In genomic region chr11:16356751-16357365, GRCh38 we compare ENCODE assay signal across 16 cellular contexts. TPM values are rescaled to one million over a fixed set of nuclear protein-coding genes. Genes with fewer than 3 reads are reported as not detected.
DNase-seq lines count a peak whose midpoint lies in the region; ATAC-seq and TF ChIP-seq lines count a peak whose summit lies in the region.
"Had no signal": no experiment of that assay in that cellular context is flagged by ENCODE, and none has a peak within 500 bp of the region (broad histone marks: within the 10 kb centered on the region; RNA-seq: fewer than 3 reads in every experiment).

No MANE protein-coding gene starts in this region.

- DNase-seq in EH (ENCODE audit: low read depth) = peak; percentile 82
- peak; percentile 12 for DNase-seq in astrocyte of the cerebellum (ENCODE audit: low read depth)
- DNase-seq in left ventricle myocardium inferior = peak; percentile 22
- no peak for DNase-seq in psoas muscle
- no peak for DNase-seq in GM13977 (ENCODE audit: low spot score)
- no peak for DNase-seq in activated gamma-delta T cell treated with Interleukin-2 at 50 U/mL for 16 hours
- DNase-seq in immature natural killer cell = no peak
- DNase-seq: Karpas-422; naive thymus-derived CD8-positive, alpha-beta T cell; NCI-H187 treated with DMSO at 0.1 percent for 48 hours; SIG-M5; stimulated activated CD4-positive, alpha-beta T cell treated with anti-CD3 and anti-CD28 coated beads, Interleukin-12 subunit alpha, Interleukin-12 subunit beta, amount 100 ng/mL, for 4 hours had no signal

- TF ChIP-seq CTCF in astrocyte of the cerebellum (IDR thresholded peaks at IDR 0.05; ENCODE audit: low read depth, low read length, missing control alignments) = no peak
- no peak for TF ChIP-seq CTCF in left ventricle myocardium inferior (IDR thresholded peaks at IDR 0.05; ENCODE audit: borderline replicate concordance)
- TF ChIP-seq CTCF in psoas muscle (IDR thresholded peaks at IDR 0.05) = no peak
- no peak for TF ChIP-seq CTCF in GM13977 (IDR thresholded peaks at IDR 0.05; ENCODE audit: extremely low read depth, insufficient read depth, missing control alignments)

- H3K9me3 ChIP-seq in left ventricle myocardium inferior (replicated peaks) = no peaks in the 10 kb centered on the region
- H3K9me3 ChIP-seq in psoas muscle = no peaks in the 10 kb centered on the region
- H3K9me3 ChIP-seq: vagina had no signal

- peaks cover 0 to 4% (median 2%) of the 10 kb centered on the region in 3 donors for H3K27me3 Mint-ChIP-seq in immature natural killer cell (ENCODE audit: low read depth in 3 of 3)
- H3K27me3 Mint-ChIP-seq: dendritic cell treated with granulocyte-macrophage colony-stimulating factor and Interleukin-4, amounts not matched to agents 40 ng/mL and 50 ng/mL, for 4 days had no signal

- H3K36me3 ChIP-seq in left ventricle myocardium inferior (no peaks in the 10 kb centered on the region), psoas muscle (ENCODE audit: insufficient read depth in 1 of 2, low read depth in 1 of 2) (no peaks in the 10 kb centered on the region)
- H3K36me3 ChIP-seq: vagina had no signal

- in situ Hi-C loops in astrocyte of the cerebellum (cut with HindIII; ENCODE audit: low sequenced_read_pairs) (no loop called here), GM13977 (cut with MboI; ENCODE audit: low pct_unique_long_range_greater_than_20kb, low sequenced_read_pairs, unreplicated experiment) (no loop called here)

- H3K36me3 Mint-ChIP-seq in immature natural killer cell = no peaks in the 10 kb centered on the region
- H3K36me3 Mint-ChIP-seq: activated naive CD4-positive, alpha-beta T cell treated with anti-CD3 and anti-CD28 coated beads, Interleukin-2, amount 50 U/mL, for 24 hours; naive thymus-derived CD8-positive, alpha-beta T cell had no signal

- intact Hi-C loops in left ventricle myocardium inferior (cut with micrococcal nuclease) = no loop called here
- intact Hi-C loops in psoas muscle (cut with DNase I) = no loop called here

- H3K4me3 Mint-ChIP-seq in immature natural killer cell = no peak overlapping the region
- H3K4me3 Mint-ChIP-seq: activated naive CD4-positive, alpha-beta T cell treated with anti-CD3 and anti-CD28 coated beads, Interleukin-2, amount 50 U/mL, for 24 hours; dendritic cell treated with granulocyte-macrophage colony-stimulating factor and Interleukin-4, amounts not matched to agents 40 ng/mL and 50 ng/mL, for 4 days; naive thymus-derived CD8-positive, alpha-beta T cell had no signal

- H3K27ac Mint-ChIP-seq in immature natural killer cell = no peak overlapping the region
- H3K27ac Mint-ChIP-seq: activated naive CD4-positive, alpha-beta T cell treated with anti-CD3 and anti-CD28 coated beads, Interleukin-2, amount 50 U/mL, for 24 hours; dendritic cell treated with granulocyte-macrophage colony-stimulating factor and Interleukin-4, amounts not matched to agents 40 ng/mL and 50 ng/mL, for 4 days; naive thymus-derived CD8-positive, alpha-beta T cell had no signal

- H3K9me3 Mint-ChIP-seq in immature natural killer cell = peaks cover 2 to 22% (median 6%) of the 10 kb centered on the region in 6 donors
- H3K9me3 Mint-ChIP-seq: dendritic cell treated with granulocyte-macrophage colony-stimulating factor and Interleukin-4, amounts not matched to agents 40 ng/mL and 50 ng/mL, for 4 days had no signal

- ATAC-seq in psoas muscle (peak in 3 of 4 donors; percentile 20 to 60 (median 41)), HG02840 (IDR thresholded peaks at IDR 0.05; ENCODE audit: low FRiP score, unreplicated experiment) (no peak)
- ATAC-seq: naive thymus-derived CD8-positive, alpha-beta T cell had no signal

- H3K4me1 Mint-ChIP-seq in immature natural killer cell = no peaks in the 10 kb centered on the region
- H3K4me1 Mint-ChIP-seq: activated naive CD4-positive, alpha-beta T cell treated with anti-CD3 and anti-CD28 coated beads, Interleukin-2, amount 50 U/mL, for 24 hours; naive thymus-derived CD8-positive, alpha-beta T cell had no signal

- H3K4me3 ChIP-seq in astrocyte of the cerebellum (ENCODE audit: low read depth, low read length) (no peak overlapping the region), left ventricle myocardium inferior (peak overlapping the region; percentile 33), psoas muscle (peak overlapping the region; percentile 33)
- H3K4me3 ChIP-seq: vagina had no signal

- H3K4me1 ChIP-seq in left ventricle myocardium inferior = peaks cover 51% of the 10 kb centered on the region
- H3K4me1 ChIP-seq in psoas muscle = peaks cover 42% of the 10 kb centered on the region
- H3K4me1 ChIP-seq: vagina had no signal

- no peaks in the 10 kb centered on the region for H3K27me3 ChIP-seq in left ventricle myocardium inferior (ENCODE audit: low read depth)
- no peaks in the 10 kb centered on the region for H3K27me3 ChIP-seq in psoas muscle (ENCODE audit: insufficient read depth in 3 of 3, low read length in 2 of 3)
- H3K27me3 ChIP-seq: vagina had no signal

- 0 to 10% (median 5%) methylated on average over 2 of the region's 2 CpGs for WGBS in psoas muscle, 3 donors

- H3K27ac ChIP-seq in left ventricle myocardium inferior (replicated peaks) (peak overlapping the region; percentile 64), psoas muscle (peak overlapping the region; percentile 73)
- H3K27ac ChIP-seq: vagina had no signal

RNA-seq across cellular contexts. Expression of gene SOX6, which starts 0.5 kb away (rescaled TPM):
- total RNA-seq in left ventricle myocardium inferior = 20.2 TPM
- 10 to 100 TPM; 14.6 to 47.6 (median 33.1) TPM for total RNA-seq in psoas muscle
- 1 to 10 TPM in 2 of 3 donors, under 1 TPM in 1; 0.61 to 5.7 (median 4.9) TPM for polyA plus RNA-seq in psoas muscle
- polyA plus RNA-seq in immature natural killer cell = not detected
- total RNA-seq: naive thymus-derived CD8-positive, alpha-beta T cell had no signal

Comparison
In these comparisons a context has a peak if more than half of its experiments do, and no peak if none do; other contexts are left out.
1. DNase-seq: peak in EH (single experiment), astrocyte of the cerebellum (single experiment) and left ventricle myocardium inferior (single experiment); none in psoas muscle (0 of 2), GM13977 (single experiment), activated gamma-delta T cell treated with Interleukin-2 at 50 U/mL for 16 hours (single experiment) and immature natural killer cell (0 of 3).